Comparison of ENCODE assay signal across 2 cellular contexts in the genomic region with DNA sequence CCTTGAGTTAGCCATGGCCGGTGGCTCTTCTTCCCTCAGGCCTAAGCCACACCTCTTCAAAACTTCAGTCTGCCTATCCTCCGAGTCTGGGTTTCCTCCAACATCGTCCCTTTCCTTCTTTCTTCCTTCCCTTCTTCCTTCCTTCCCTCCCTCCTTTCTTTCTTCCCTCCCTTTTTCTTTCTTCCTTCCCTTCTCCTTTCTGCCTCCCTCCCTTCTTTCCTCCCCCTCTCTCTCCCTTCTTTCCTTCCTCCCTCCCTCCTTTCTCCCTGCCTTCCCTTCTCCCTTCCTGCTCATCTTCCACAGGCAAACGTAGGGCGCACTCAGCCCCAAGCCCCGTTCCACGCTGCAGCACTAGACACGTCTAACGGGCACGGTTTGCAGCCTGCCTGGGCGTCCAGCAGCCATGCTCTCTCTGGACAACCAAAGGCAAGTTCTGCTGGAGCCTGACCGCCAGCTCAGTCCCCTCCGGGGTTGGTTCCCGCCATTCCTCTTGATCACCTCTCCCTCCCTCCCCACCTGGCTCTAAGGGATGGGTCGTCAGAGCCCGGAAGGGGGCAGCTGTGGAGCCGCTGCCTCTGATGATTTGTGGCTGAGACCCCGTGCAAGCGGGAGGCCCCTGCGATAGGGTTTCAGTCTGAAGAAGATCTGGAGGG.
TF ChIP-seq lines count a peak whose summit lies in the region.

No MANE protein-coding gene starts in this region.

TF ChIP-seq in SK-N-SH, 30 proteins besides CTCF, POLR2A, EP300 and RAD21:
- TF ChIP-seq, protein P1, sequence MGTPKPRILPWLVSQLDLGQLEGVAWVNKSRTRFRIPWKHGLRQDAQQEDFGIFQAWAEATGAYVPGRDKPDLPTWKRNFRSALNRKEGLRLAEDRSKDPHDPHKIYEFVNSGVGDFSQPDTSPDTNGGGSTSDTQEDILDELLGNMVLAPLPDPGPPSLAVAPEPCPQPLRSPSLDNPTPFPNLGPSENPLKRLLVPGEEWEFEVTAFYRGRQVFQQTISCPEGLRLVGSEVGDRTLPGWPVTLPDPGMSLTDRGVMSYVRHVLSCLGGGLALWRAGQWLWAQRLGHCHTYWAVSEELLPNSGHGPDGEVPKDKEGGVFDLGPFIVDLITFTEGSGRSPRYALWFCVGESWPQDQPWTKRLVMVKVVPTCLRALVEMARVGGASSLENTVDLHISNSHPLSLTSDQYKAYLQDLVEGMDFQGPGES (IDR thresholded peaks at IDR 0.05; ENCODE audit: low read depth, low read length), result no peak
- TF ChIP-seq GABPA (IDR thresholded peaks at IDR 0.05; ENCODE audit: low read depth) (no peak), FOSL2 (IDR thresholded peaks at IDR 0.05; ENCODE audit: borderline replicate concordance, low read depth) (no peak), RFX5 (IDR thresholded peaks at IDR 0.05; ENCODE audit: low read length) (no peak), YY1 (IDR thresholded peaks at IDR 0.05; ENCODE audit: low read depth) (no peak), RXRA (IDR thresholded peaks at IDR 0.05; ENCODE audit: borderline replicate concordance, low read depth) (no peak), ELF1 (IDR thresholded peaks at IDR 0.05) (no peak), POLR2AphosphoS5 (IDR thresholded peaks at IDR 0.05; ENCODE audit: low read depth, low read length) (no peak), EZH2phosphoT487 (IDR thresholded peaks at IDR 0.05; ENCODE audit: borderline replicate concordance, low read depth) (no peak), JUND (IDR thresholded peaks at IDR 0.05) (no peak), SMC3 (IDR thresholded peaks at IDR 0.05; ENCODE audit: low read depth, low read length) (no peak), NFIC (IDR thresholded peaks at IDR 0.05; ENCODE audit: borderline replicate concordance) (no peak)
- TF ChIP-seq, protein P2, sequence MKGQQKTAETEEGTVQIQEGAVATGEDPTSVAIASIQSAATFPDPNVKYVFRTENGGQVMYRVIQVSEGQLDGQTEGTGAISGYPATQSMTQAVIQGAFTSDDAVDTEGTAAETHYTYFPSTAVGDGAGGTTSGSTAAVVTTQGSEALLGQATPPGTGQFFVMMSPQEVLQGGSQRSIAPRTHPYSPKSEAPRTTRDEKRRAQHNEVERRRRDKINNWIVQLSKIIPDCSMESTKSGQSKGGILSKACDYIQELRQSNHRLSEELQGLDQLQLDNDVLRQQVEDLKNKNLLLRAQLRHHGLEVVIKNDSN (IDR thresholded peaks at IDR 0.05; ENCODE audit: borderline replicate concordance, low read depth), result no peak
- TF ChIP-seq, protein P3, sequence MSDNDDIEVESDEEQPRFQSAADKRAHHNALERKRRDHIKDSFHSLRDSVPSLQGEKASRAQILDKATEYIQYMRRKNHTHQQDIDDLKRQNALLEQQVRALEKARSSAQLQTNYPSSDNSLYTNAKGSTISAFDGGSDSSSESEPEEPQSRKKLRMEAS (IDR thresholded peaks at IDR 0.05; ENCODE audit: low read depth), result no peak
- TF ChIP-seq, protein P4, sequence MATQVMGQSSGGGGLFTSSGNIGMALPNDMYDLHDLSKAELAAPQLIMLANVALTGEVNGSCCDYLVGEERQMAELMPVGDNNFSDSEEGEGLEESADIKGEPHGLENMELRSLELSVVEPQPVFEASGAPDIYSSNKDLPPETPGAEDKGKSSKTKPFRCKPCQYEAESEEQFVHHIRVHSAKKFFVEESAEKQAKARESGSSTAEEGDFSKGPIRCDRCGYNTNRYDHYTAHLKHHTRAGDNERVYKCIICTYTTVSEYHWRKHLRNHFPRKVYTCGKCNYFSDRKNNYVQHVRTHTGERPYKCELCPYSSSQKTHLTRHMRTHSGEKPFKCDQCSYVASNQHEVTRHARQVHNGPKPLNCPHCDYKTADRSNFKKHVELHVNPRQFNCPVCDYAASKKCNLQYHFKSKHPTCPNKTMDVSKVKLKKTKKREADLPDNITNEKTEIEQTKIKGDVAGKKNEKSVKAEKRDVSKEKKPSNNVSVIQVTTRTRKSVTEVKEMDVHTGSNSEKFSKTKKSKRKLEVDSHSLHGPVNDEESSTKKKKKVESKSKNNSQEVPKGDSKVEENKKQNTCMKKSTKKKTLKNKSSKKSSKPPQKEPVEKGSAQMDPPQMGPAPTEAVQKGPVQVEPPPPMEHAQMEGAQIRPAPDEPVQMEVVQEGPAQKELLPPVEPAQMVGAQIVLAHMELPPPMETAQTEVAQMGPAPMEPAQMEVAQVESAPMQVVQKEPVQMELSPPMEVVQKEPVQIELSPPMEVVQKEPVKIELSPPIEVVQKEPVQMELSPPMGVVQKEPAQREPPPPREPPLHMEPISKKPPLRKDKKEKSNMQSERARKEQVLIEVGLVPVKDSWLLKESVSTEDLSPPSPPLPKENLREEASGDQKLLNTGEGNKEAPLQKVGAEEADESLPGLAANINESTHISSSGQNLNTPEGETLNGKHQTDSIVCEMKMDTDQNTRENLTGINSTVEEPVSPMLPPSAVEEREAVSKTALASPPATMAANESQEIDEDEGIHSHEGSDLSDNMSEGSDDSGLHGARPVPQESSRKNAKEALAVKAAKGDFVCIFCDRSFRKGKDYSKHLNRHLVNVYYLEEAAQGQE (IDR thresholded peaks at IDR 0.05; ENCODE audit: low read depth, low read length), result no peak

TF ChIP-seq in SK-N-SH treated with all-trans-retinoic acid at 6 μM for 48 hours, 23 proteins besides CTCF, POLR2A, EP300 and RAD21:
- TF ChIP-seq, protein P5, sequence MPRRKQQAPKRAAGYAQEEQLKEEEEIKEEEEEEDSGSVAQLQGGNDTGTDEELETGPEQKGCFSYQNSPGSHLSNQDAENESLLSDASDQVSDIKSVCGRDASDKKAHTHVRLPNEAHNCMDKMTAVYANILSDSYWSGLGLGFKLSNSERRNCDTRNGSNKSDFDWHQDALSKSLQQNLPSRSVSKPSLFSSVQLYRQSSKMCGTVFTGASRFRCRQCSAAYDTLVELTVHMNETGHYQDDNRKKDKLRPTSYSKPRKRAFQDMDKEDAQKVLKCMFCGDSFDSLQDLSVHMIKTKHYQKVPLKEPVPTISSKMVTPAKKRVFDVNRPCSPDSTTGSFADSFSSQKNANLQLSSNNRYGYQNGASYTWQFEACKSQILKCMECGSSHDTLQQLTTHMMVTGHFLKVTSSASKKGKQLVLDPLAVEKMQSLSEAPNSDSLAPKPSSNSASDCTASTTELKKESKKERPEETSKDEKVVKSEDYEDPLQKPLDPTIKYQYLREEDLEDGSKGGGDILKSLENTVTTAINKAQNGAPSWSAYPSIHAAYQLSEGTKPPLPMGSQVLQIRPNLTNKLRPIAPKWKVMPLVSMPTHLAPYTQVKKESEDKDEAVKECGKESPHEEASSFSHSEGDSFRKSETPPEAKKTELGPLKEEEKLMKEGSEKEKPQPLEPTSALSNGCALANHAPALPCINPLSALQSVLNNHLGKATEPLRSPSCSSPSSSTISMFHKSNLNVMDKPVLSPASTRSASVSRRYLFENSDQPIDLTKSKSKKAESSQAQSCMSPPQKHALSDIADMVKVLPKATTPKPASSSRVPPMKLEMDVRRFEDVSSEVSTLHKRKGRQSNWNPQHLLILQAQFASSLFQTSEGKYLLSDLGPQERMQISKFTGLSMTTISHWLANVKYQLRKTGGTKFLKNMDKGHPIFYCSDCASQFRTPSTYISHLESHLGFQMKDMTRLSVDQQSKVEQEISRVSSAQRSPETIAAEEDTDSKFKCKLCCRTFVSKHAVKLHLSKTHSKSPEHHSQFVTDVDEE (CRISPR knock-in tag; IDR thresholded peaks at IDR 0.05), result no peak
- TF ChIP-seq ISL1 (CRISPR knock-in tag; IDR thresholded peaks at IDR 0.05) (no peak), ESRRG (CRISPR knock-in tag; IDR thresholded peaks at IDR 0.05) (no peak), GLIS3 (CRISPR knock-in tag; IDR thresholded peaks at IDR 0.05) (no peak), OSR1 (CRISPR knock-in tag; IDR thresholded peaks at IDR 0.05) (no peak), ZC3H10 (CRISPR knock-in tag; IDR thresholded peaks at IDR 0.05) (no peak), RARB (CRISPR knock-in tag; IDR thresholded peaks at IDR 0.05) (no peak), ZFP3 (CRISPR knock-in tag; IDR thresholded peaks at IDR 0.05) (no peak)
- TF ChIP-seq, protein P6, sequence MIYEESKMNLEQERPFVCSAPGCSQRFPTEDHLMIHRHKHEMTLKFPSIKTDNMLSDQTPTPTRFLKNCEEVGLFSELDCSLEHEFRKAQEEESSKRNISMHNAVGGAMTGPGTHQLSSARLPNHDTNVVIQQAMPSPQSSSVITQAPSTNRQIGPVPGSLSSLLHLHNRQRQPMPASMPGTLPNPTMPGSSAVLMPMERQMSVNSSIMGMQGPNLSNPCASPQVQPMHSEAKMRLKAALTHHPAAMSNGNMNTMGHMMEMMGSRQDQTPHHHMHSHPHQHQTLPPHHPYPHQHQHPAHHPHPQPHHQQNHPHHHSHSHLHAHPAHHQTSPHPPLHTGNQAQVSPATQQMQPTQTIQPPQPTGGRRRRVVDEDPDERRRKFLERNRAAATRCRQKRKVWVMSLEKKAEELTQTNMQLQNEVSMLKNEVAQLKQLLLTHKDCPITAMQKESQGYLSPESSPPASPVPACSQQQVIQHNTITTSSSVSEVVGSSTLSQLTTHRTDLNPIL (CRISPR knock-in tag; IDR thresholded peaks at IDR 0.05; ENCODE audit: low read depth), result no peak
- TF ChIP-seq, protein P7, sequence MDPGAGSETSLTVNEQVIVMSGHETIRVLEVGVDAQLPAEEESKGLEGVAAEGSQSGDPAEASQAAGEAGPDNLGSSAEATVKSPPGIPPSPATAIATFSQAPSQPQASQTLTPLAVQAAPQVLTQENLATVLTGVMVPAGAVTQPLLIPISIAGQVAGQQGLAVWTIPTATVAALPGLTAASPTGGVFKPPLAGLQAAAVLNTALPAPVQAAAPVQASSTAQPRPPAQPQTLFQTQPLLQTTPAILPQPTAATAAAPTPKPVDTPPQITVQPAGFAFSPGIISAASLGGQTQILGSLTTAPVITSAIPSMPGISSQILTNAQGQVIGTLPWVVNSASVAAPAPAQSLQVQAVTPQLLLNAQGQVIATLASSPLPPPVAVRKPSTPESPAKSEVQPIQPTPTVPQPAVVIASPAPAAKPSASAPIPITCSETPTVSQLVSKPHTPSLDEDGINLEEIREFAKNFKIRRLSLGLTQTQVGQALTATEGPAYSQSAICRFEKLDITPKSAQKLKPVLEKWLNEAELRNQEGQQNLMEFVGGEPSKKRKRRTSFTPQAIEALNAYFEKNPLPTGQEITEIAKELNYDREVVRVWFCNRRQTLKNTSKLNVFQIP (CRISPR knock-in tag; IDR thresholded peaks at IDR 0.05; ENCODE audit: borderline replicate concordance, low read depth), result no peak
TF ChIP-seq in SK-N-SH treated with all-trans-retinoic acid at 6 μM for 48 hours: peak in this region for 0.
